ENCODE assay signal across 1 cellular context in the genomic region with DNA sequence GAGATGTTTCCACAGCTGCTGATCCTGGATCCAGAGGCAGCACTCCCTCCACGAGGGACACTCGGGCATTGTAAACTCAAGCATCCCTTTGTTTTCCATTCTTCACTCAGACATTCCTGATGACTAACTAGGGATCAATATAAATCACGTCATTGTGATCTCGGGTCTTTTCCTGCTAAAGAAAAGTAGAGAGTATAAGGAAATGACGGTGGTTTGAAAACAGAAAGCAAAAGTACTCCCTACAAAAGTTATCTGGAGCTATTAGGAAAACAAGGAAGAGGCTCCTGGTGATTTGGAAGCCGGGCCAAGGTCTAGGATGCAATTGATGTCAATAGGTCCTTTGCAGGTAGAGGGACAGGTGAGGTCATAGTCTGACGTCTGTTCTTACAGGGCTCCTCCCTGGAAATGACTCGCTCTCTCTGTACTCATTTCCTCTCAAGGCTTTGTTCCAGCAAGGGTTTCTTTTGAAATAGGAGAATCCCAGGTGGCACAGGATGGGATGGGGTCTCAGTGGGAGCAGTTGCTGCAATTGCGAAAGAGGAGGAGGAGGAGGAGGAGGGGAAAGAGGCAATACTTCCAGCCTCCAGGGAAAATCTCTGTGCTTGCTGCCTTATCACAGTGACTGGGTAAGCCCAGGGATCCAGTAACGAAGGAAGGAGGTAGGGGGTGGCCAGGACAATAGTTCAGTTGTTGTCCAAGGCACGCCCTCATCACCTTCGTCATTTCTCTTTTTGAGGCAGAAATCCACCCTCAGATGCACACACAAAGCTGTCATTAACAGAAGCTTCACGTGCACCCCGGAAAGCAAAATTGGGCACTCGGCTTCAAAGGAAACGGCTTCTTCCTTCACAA.
TF ChIP-seq lines count a peak whose summit lies in the region.

No MANE protein-coding gene starts in this region.

TF ChIP-seq in SK-N-SH, 30 proteins besides CTCF, POLR2A, EP300 and RAD21 (continued from another document):
- TF ChIP-seq, protein P1, sequence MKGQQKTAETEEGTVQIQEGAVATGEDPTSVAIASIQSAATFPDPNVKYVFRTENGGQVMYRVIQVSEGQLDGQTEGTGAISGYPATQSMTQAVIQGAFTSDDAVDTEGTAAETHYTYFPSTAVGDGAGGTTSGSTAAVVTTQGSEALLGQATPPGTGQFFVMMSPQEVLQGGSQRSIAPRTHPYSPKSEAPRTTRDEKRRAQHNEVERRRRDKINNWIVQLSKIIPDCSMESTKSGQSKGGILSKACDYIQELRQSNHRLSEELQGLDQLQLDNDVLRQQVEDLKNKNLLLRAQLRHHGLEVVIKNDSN (IDR thresholded peaks at IDR 0.05; ENCODE audit: borderline replicate concordance, low read depth), result no peak
- no peak for TF ChIP-seq USF2 (IDR thresholded peaks at IDR 0.05; ENCODE audit: borderline replicate concordance, low read depth, low read length)
